ENCODE assay signal across 17 cellular contexts in the genomic region with DNA sequence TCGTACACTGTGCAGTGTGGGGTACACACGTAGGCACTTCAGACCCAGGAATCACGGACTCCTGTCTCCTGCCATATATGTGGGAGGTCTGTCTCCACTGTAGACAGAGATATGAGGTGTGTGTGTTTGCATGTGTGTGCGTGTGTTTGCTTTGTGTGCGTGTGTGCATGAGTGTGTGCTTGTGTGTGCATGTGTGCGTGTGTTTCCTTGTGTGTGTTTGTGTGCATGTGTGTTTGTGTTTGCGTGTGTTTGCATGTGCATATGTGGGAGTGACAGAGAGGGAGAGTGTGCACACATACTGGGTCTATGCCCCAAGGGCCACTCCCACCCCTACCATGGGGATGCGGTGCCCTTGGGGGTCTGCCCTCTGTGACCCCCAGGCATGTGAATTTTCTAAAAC.
DNase-seq lines count a peak whose midpoint lies in the region; TF ChIP-seq lines count a peak whose summit lies in the region.
"Had no signal": no experiment of that assay in that cellular context is flagged by ENCODE, and none has a peak within 500 bp of the region (broad histone marks: within the 10 kb centered on the region; RNA-seq: fewer than 3 reads in every experiment).

No MANE protein-coding gene starts in this region.

- H3K4me3 Mint-ChIP-seq in CD14-positive monocyte = no peak overlapping the region
- H3K4me3 Mint-ChIP-seq: activated naive CD4-positive, alpha-beta T cell treated with anti-CD3 and anti-CD28 coated beads, Interleukin-2, amount 10 ng/mL, durations not matched to agents 7 days and 5 days; naive thymus-derived CD8-positive, alpha-beta T cell; T-helper 1 cell treated with Interleukin-12 subunit alpha and Interleukin-12 subunit beta and Interleukin-4 antibody, amounts not matched to agents 30 μg/mL and 1 μg/mL, for 36 hours had no signal

- no peak overlapping the region for H2AFZ ChIP-seq in trophoblast cell (ENCODE audit: insufficient read depth, low read length, poor library complexity)

- peak overlapping the region; percentile 0 for H4K8ac ChIP-seq in trophoblast cell (ENCODE audit: low read depth, low read length)

- no peaks in the 10 kb centered on the region for H3K9me3 ChIP-seq in SJCRH30 (replicated peaks)
- H3K9me3 ChIP-seq in trophoblast cell (ENCODE audit: insufficient read depth, low read depth, low read length) = peaks cover 14% of the 10 kb centered on the region
- H3K9me3 ChIP-seq: tibial artery had no signal

- peak overlapping the region; percentile 0 for H2BK120ac ChIP-seq in trophoblast cell (ENCODE audit: insufficient read depth, low read length, poor library complexity)

- peaks cover 2 to 21% (median 13%) of the 10 kb centered on the region in 7 donors for H3K9me3 Mint-ChIP-seq in CD14-positive monocyte

- WGBS in trophoblast cell (ENCODE audit: extremely low coverage, insufficient coverage, insufficient read length) = no CpG with 5 or more reads among the region's 8 CpGs

- no peaks in the 10 kb centered on the region for H3K79me2 ChIP-seq in trophoblast cell (ENCODE audit: control insufficient read depth, insufficient read depth, low read length, poor library complexity)

- peak overlapping the region; percentile 43; the same call in 1 of the 2 replicates for H3K4me3 ChIP-seq in SJCRH30
- H3K4me3 ChIP-seq in trophoblast cell (ENCODE audit: low read depth, low read length) = peak overlapping the region; percentile 32

- peak overlapping the region; percentile 25 for H2BK12ac ChIP-seq in trophoblast cell (ENCODE audit: low read length)

- no peak overlapping the region for H2AK5ac ChIP-seq in trophoblast cell (ENCODE audit: low read length)

- H3K79me1 ChIP-seq in trophoblast cell (ENCODE audit: low read length) = peaks cover 34% of the 10 kb centered on the region

- H3K9ac ChIP-seq in trophoblast cell (ENCODE audit: low read length) = no peak overlapping the region

- H3K27me3 ChIP-seq in SJCRH30 = no peaks in the 10 kb centered on the region
- no peaks in the 10 kb centered on the region for H3K27me3 ChIP-seq in trophoblast cell (ENCODE audit: insufficient read depth, low read length)
- H3K27me3 ChIP-seq: tibial artery had no signal

- no peak overlapping the region for H3K23ac ChIP-seq in trophoblast cell (ENCODE audit: low read length)

- H3K27ac ChIP-seq in SJCRH30 (peak overlapping the region; percentile 66; the same call in 1 of the 2 replicates), epithelial cell of prostate (peak overlapping the region; percentile 86), trophoblast cell (ENCODE audit: low read depth, low read length) (peak overlapping the region; percentile 93)

- DNase-seq in CD14-positive monocyte (ENCODE audit: low spot score) = no peak
- DNase-seq in SJCRH30 = no peak
- DNase-seq in epithelial cell of prostate (ENCODE audit: low read depth, low spot score) = no peak
- no peak for DNase-seq in trophoblast cell
- no peak for DNase-seq in GF-D8 (lab: John Stamatoyannopoulos, UW)
- DNase-seq in iPS-NIHi7 (ENCODE audit: extremely low spot score) = no peak
- no peak for DNase-seq in DMS153 (lab: John Stamatoyannopoulos, UW)
- DNase-seq in NCI-H526 (lab: John Stamatoyannopoulos, UW) = no peak
- DNase-seq: activated CD4-positive, CD25-positive, alpha-beta regulatory T cell treated with anti-CD3 and anti-CD28 coated beads, Interleukin-2, amount 50 U/mL, for 72 hours; activated CD8-positive, alpha-beta memory T cell treated with anti-CD3 and anti-CD28 coated beads, Interleukin-2, amount 50 U/mL, for 4 hours; activated naive CD4-positive, alpha-beta T cell treated with anti-CD3 and anti-CD28 coated beads, Interleukin-2, amount 10 ng/mL, durations not matched to agents 7 days and 5 days; MM.1S; naive thymus-derived CD8-positive, alpha-beta T cell; NCI-H526 treated with DMSO at 0.1 percent for 48 hours; stimulated activated CD4-positive, alpha-beta T cell treated with anti-CD3 and anti-CD28 coated beads, Interleukin-1b, Interleukin-23, amount 100 ng/mL, for 48 hours had no signal

- H3K4ac ChIP-seq in trophoblast cell (ENCODE audit: low read depth, low read length) = no peak overlapping the region

- H3K14ac ChIP-seq in trophoblast cell (ENCODE audit: low read length) = peak overlapping the region; percentile 3

- H4K12ac ChIP-seq in trophoblast cell (ENCODE audit: low read depth, low read length) = no peak overlapping the region

- H3K4me2 ChIP-seq in trophoblast cell (ENCODE audit: low read length) = peak overlapping the region; percentile 42

- H2BK5ac ChIP-seq in trophoblast cell (ENCODE audit: low read depth, low read length, poor library complexity) = peak overlapping the region; percentile 7

- H3K18ac ChIP-seq in trophoblast cell (ENCODE audit: low read length) = peak overlapping the region; percentile 2

- peak overlapping the region in 4 of 7 donors; percentile 4 to 84 (median 64) for H3K27ac Mint-ChIP-seq in CD14-positive monocyte
- H3K27ac Mint-ChIP-seq: activated naive CD4-positive, alpha-beta T cell treated with anti-CD3 and anti-CD28 coated beads, Interleukin-2, amount 10 ng/mL, durations not matched to agents 7 days and 5 days; T-helper 1 cell treated with Interleukin-12 subunit alpha and Interleukin-12 subunit beta and Interleukin-4 antibody, amounts not matched to agents 30 μg/mL and 1 μg/mL, for 36 hours had no signal

- peaks cover 5 to 14% (median 12%) of the 10 kb centered on the region in 3 donors for H3K27me3 Mint-ChIP-seq in CD14-positive monocyte (ENCODE audit: low read depth in 3 of 3)

- H3K36me3 ChIP-seq in SJCRH30 = no peaks in the 10 kb centered on the region
- H3K36me3 ChIP-seq in trophoblast cell (ENCODE audit: control insufficient read depth in 1 of 2, insufficient read depth in 2 of 2, low read length in 2 of 2) = no peaks in the 10 kb centered on the region
- H3K36me3 ChIP-seq: tibial artery had no signal

- H3K4me1 Mint-ChIP-seq in CD14-positive monocyte = peaks cover 17% of the 10 kb centered on the region
- H3K4me1 Mint-ChIP-seq: activated naive CD4-positive, alpha-beta T cell treated with anti-CD3 and anti-CD28 coated beads, Interleukin-2, amount 10 ng/mL, durations not matched to agents 7 days and 5 days had no signal

- peak overlapping the region; percentile 16 for H4K91ac ChIP-seq in trophoblast cell (ENCODE audit: low read depth, low read length)

- TF ChIP-seq CTCF in CD14-positive monocyte (IDR thresholded peaks at IDR 0.05) = no peak

- H3K36me3 Mint-ChIP-seq in CD14-positive monocyte = no peaks in the 10 kb centered on the region
- H3K36me3 Mint-ChIP-seq: naive thymus-derived CD8-positive, alpha-beta T cell had no signal

- intact Hi-C loops in CD14-positive monocyte (cut with micrococcal nuclease) = loop anchor here in 1 of 2 donors (2.0 kb wide), 1 partner anchor 14 kb away; no protein-coding TSS in a partner anchor

- H3K4me1 ChIP-seq in SJCRH30 (peaks cover 30% of the 10 kb centered on the region), trophoblast cell (ENCODE audit: control insufficient read depth in 1 of 2, insufficient read depth in 2 of 2, low read length in 2 of 2) (peaks cover 21 to 31% of the 10 kb centered on the region in 2 experiments)
